8 cellular contexts compared by ENCODE assay signal in genomic region chr1:65420590-65421340, GRCh38. TPM values are rescaled to one million over a fixed set of nuclear protein-coding genes. Genes with fewer than 3 reads are reported as not detected.
DNase-seq lines count a peak whose midpoint lies in the region; ATAC-seq and TF ChIP-seq lines count a peak whose summit lies in the region.

LEPR (plus strand) TSS chr1:65420668; CDS start chr1:65565566, 144,898 bp downstream.
A gene with protein sequence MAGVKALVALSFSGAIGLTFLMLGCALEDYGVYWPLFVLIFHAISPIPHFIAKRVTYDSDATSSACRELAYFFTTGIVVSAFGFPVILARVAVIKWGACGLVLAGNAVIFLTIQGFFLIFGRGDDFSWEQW (plus strand): TSS chr1:65420668. CDS start chr1:65420725, 57 bp downstream.

- peak within 1 kb of the TSS; percentile 84 for H2AFZ ChIP-seq in PC-9

- CTCF ChIA-PET in PC-9 (lab: Charles Lee) = interaction anchor here (0.5 to 1.3 kb wide), 8 partner anchors 8 to 267 kb away, joined by 3 to 9 read pairs (median 4); partner anchors contain the start of gene DNAJC6

- no peaks in the 10 kb centered on the region for H3K9me3 ChIP-seq in BE2C
- H3K9me3 ChIP-seq in PC-9 (ENCODE audit: insufficient read depth, low read depth) = no peaks in the 10 kb centered on the region
- H3K9me3 ChIP-seq in endodermal cell (ENCODE audit: control insufficient read depth, low read length) = peaks cover 5% of the 10 kb centered on the region

- POLR2A ChIA-PET in PC-9 (lab: Charles Lee; ENCODE audit: unreplicated experiment) = interaction anchor here (0.5 to 1.2 kb wide), 10 partner anchors 14 to 522 kb away, joined by 3 to 44 read pairs (median 4); no protein-coding TSS in a partner anchor

- ATAC-seq in GM18870 (IDR thresholded peaks at IDR 0.05; ENCODE audit: unreplicated experiment) (peak; percentile 24), HG03196 (IDR thresholded peaks at IDR 0.05; ENCODE audit: unreplicated experiment) (peak; percentile 58), natural killer cell (no peak)

- peak within 1 kb of the TSS; percentile 90 for H3K27ac ChIP-seq in PC-9
- H3K27ac ChIP-seq in endodermal cell (ENCODE audit: low read depth, low read length) = peak within 1 kb of the TSS; percentile 95

- peak within 1 kb of the TSS; percentile 79 for H3K4me3 ChIP-seq in BE2C (ENCODE audit: low read depth, low read length)
- H3K4me3 ChIP-seq in PC-9 = peak within 1 kb of the TSS; percentile 69
- H3K4me3 ChIP-seq in endodermal cell (ENCODE audit: low read length) = peak within 1 kb of the TSS; percentile 96

- peaks cover 4% of the 10 kb centered on the region for H3K9me3 Mint-ChIP-seq in endodermal cell
- no peaks in the 10 kb centered on the region for H3K9me3 Mint-ChIP-seq in natural killer cell

- H3K4me3 Mint-ChIP-seq in endodermal cell (no peak within 1 kb of the TSS), natural killer cell (peak within 1 kb of the TSS; percentile 93)

- 0 to 3% methylated on average over 13 to 60 of the region's 60 CpGs for WGBS in endodermal cell (ENCODE audit: insufficient coverage in 1 of 2, insufficient read length in 1 of 2), 2 experiments

- no peaks in the 10 kb centered on the region for H3K36me3 ChIP-seq in BE2C
- peaks cover 12% of the 10 kb centered on the region; the same call in 1 of the 2 replicates for H3K36me3 ChIP-seq in PC-9 (ENCODE audit: low read depth)
- H3K36me3 ChIP-seq in endodermal cell (ENCODE audit: control insufficient read depth, insufficient read depth, low read length) = peaks cover 12% of the 10 kb centered on the region

- H3K27me3 Mint-ChIP-seq in endodermal cell (ENCODE audit: insufficient read depth) (no peaks in the 10 kb centered on the region), natural killer cell (ENCODE audit: low read depth in 2 of 2) (peaks cover 8 to 21% of the 10 kb centered on the region in 2 donors)

- TSS peak; percentile 44 for BruUV-seq in PC-9 (replicated peaks; lab: Mats Ljungman, UMichigan)

- H3K36me3 Mint-ChIP-seq in endodermal cell (ENCODE audit: low read depth) = peaks cover 16% of the 10 kb centered on the region
- peaks cover 5% of the 10 kb centered on the region for H3K36me3 Mint-ChIP-seq in natural killer cell

- H3K27me3 ChIP-seq in BE2C (no peaks in the 10 kb centered on the region), PC-9 (ENCODE audit: insufficient read depth, low read depth) (no peaks in the 10 kb centered on the region), endodermal cell (ENCODE audit: control insufficient read depth, insufficient read depth, low read length, poor library complexity, severe bottlenecking) (no peaks in the 10 kb centered on the region)

- intact Hi-C loops in PC-9 (cut with micrococcal nuclease; ENCODE audit: unreplicated experiment) (loop anchor here (1.0 to 5.0 kb wide), 8 partner anchors 14 to 1078 kb away; partner anchors contain the start of gene DNAJC6), natural killer cell (cut with micrococcal nuclease) (loop anchor here (2.0 kb wide), 1 partner anchor 352 kb away; no protein-coding TSS in a partner anchor)

- no peaks in the 10 kb centered on the region for H3K9me2 ChIP-seq in PC-9 (ENCODE audit: insufficient read depth)

- peak within 1 kb of the TSS; percentile 93 for H3K9ac ChIP-seq in endodermal cell (ENCODE audit: extremely low read depth, low read length, poor library complexity, severe bottlenecking)

- TF ChIP-seq CTCF in BE2C (IDR thresholded peaks at IDR 0.05; ENCODE audit: low read depth, low read length) (no peak), PC-9 (conservative IDR thresholded peaks at IDR 0.05) (no peak), endodermal cell (conservative IDR thresholded peaks at IDR 0.05) (no peak), natural killer cell (IDR thresholded peaks at IDR 0.05) (no peak)

- H3F3A ChIP-seq in PC-9 (ENCODE audit: insufficient read depth, low read depth) = peaks cover 34% of the 10 kb centered on the region

- H3K4me1 ChIP-seq in BE2C = no peaks in the 10 kb centered on the region
- H3K4me1 ChIP-seq in PC-9 (replicated peaks; ENCODE audit: insufficient read depth) = peaks cover 63% of the 10 kb centered on the region
- H3K4me1 ChIP-seq in endodermal cell (ENCODE audit: control insufficient read depth, insufficient read depth, low read length) = no peaks in the 10 kb centered on the region

- DNase-seq in BE2C (no peak), PC-9 (no peak), endodermal cell (no peak), natural killer cell (no peak)
- no peak for DNase-seq in activated effector memory CD4-positive, alpha-beta T cell treated with Interleukin-2 at 50 U/mL for 16 hours
- no peak for DNase-seq in activated CD8-positive, alpha-beta memory T cell treated with anti-CD3 and anti-CD28 coated beads for 24 hours

- peaks cover 22% of the 10 kb centered on the region for H3K4me1 Mint-ChIP-seq in endodermal cell
- peaks cover 12 to 21% of the 10 kb centered on the region in 2 donors for H3K4me1 Mint-ChIP-seq in natural killer cell

- peak within 1 kb of the TSS; percentile 85 for H3K4me2 ChIP-seq in PC-9

- peaks cover 44% of the 10 kb centered on the region for H3K79me2 ChIP-seq in PC-9 (ENCODE audit: low read depth)

- peak within 1 kb of the TSS; percentile 95 for H3K27ac Mint-ChIP-seq in endodermal cell
- peak within 1 kb of the TSS in 1 of 2 donors; percentile 73 for H3K27ac Mint-ChIP-seq in natural killer cell

- no peaks in the 10 kb centered on the region for H4K20me1 ChIP-seq in PC-9 (ENCODE audit: insufficient read depth)

RNA-seq across cellular contexts. Expression of gene LEPR, which starts in this region (rescaled TPM):
- 0.86 TPM for polyA plus RNA-seq in BE2C (2012; ENCODE audit: insufficient read depth, insufficient read length, low read depth)
- total RNA-seq in PC-9 (2021) = 20.6 and 34.8 TPM in 2 replicates
- total RNA-seq in endodermal cell = 10 to 100 TPM in 1 of 2 donors, 1 to 10 TPM in 1; 7.2 to 11.1 TPM
- polyA plus RNA-seq in endodermal cell (2013, experiment 1 of 2) = 6.2 TPM
- polyA plus RNA-seq in endodermal cell (2013, experiment 2 of 2) = 7.4 TPM
- 1 to 10 TPM; 2.0 to 3.6 (median 2.1) TPM for total RNA-seq in natural killer cell

RNA-seq across cellular contexts. Expression of the second gene that starts in this region (rescaled TPM):
- 4.5 TPM for polyA plus RNA-seq in BE2C (2012; ENCODE audit: insufficient read depth, insufficient read length, low read depth)
- total RNA-seq in PC-9 (2021) (80.1 and 113 TPM in 2 replicates), endodermal cell (10 to 100 TPM; 19.7 to 49.0 TPM), natural killer cell (10 to 100 TPM; 18.1 to 33.0 (median 20.3) TPM)
- polyA plus RNA-seq in endodermal cell (2013, experiment 1 of 2) = 33.6 TPM
- 28.9 TPM for polyA plus RNA-seq in endodermal cell (2013, experiment 2 of 2)

Comparison
In these comparisons a context has a peak if more than half of its experiments do, and no peak if none do; other contexts are left out.
1. ATAC-seq: peak in GM18870 (single experiment) and HG03196 (single experiment); none in natural killer cell (0 of 3).
2. Peak in every context shown above with its lines, with median percentiles within 50 percentile points of each other: H3K4me3 ChIP-seq.